8 cellular contexts compared by ENCODE assay signal in genomic region chr15:44193651-44194396, GRCh38. TPM values are rescaled to one million over a fixed set of nuclear protein-coding genes. Genes with fewer than 3 reads are reported as not detected.
A peak's percentile ranks its signal among the peaks of the same experiment; 100 is the strongest.
DNase-seq lines count a peak whose midpoint lies in the region; ATAC-seq and TF ChIP-seq lines count a peak whose summit lies in the region.

No MANE protein-coding gene starts in this region.

- in situ Hi-C loops in mammary epithelial cell (cut with MboI; ENCODE audit: low sequenced_read_pairs in 2 of 2): loop anchor here in 1 of 2 donors (10.0 kb wide), 1 partner anchor 129 kb away; no protein-coding TSS in a partner anchor

- ATAC-seq in GM21529 (IDR thresholded peaks at IDR 0.05; ENCODE audit: unreplicated experiment): no peak

- H3K4me3 ChIP-seq in mammary epithelial cell (replicated peaks in 1 of 3; ENCODE audit: insufficient read depth in 1 of 3, low read depth in 2 of 3, low read length in 3 of 3): peak overlapping the region; percentile 75 to 84 (median 76)
- H3K4me3 ChIP-seq in thymus (ENCODE audit: low read length): peak overlapping the region; percentile 59

- TSS peak; percentile 24 for BruUV-seq in mammary epithelial cell (replicated peaks; lab: Mats Ljungman, UMichigan)

- peaks cover 56% of the 10 kb centered on the region for H3K79me2 ChIP-seq in mammary epithelial cell (ENCODE audit: insufficient read depth, low read length)

- no peaks in the 10 kb centered on the region for H3K27me3 ChIP-seq in mammary epithelial cell (ENCODE audit: insufficient read depth, low read length)
- H3K27me3 ChIP-seq in thymus (ENCODE audit: control insufficient read depth, insufficient read depth): peaks cover 34% of the 10 kb centered on the region

- no peak overlapping the region for H3K27ac Mint-ChIP-seq in T-helper 2 cell treated with Interferon-gamma antibody and Interleukin-4, amounts not matched to agents 5 μg/mL and 100 μg/mL, for 36 hours

- H3K27me3 Mint-ChIP-seq in T-helper 2 cell treated with Interferon-gamma antibody and Interleukin-4, amounts not matched to agents 5 μg/mL and 100 μg/mL, for 36 hours (ENCODE audit: low read depth): peaks cover 67% of the 10 kb centered on the region

- H3K4me1 Mint-ChIP-seq in T-helper 2 cell treated with Interferon-gamma antibody and Interleukin-4, amounts not matched to agents 5 μg/mL and 100 μg/mL, for 36 hours (ENCODE audit: low read depth): peaks cover 10% of the 10 kb centered on the region

- dilution Hi-C loops in mammary epithelial cell (cut with HindIII; ENCODE audit: low sequenced_read_pairs): no loop called here

- H3K36me3 Mint-ChIP-seq in T-helper 2 cell treated with Interferon-gamma antibody and Interleukin-4, amounts not matched to agents 5 μg/mL and 100 μg/mL, for 36 hours (ENCODE audit: low read depth): no peaks in the 10 kb centered on the region

- H3K9me3 Mint-ChIP-seq in T-helper 2 cell treated with Interferon-gamma antibody and Interleukin-4, amounts not matched to agents 5 μg/mL and 100 μg/mL, for 36 hours: no peaks in the 10 kb centered on the region

- peak overlapping the region; percentile 98 for H3K4me2 ChIP-seq in mammary epithelial cell (ENCODE audit: insufficient read depth, low read depth, low read length)

- peak overlapping the region; percentile 96 for H2AFZ ChIP-seq in mammary epithelial cell (ENCODE audit: low read depth, low read length)

- H3K9me3 ChIP-seq in mammary epithelial cell (replicated peaks; ENCODE audit: insufficient read depth, low read length) (no peaks in the 10 kb centered on the region), thymus (ENCODE audit: control insufficient read depth) (no peaks in the 10 kb centered on the region)

- H4K20me1 ChIP-seq in mammary epithelial cell (ENCODE audit: insufficient read depth, low read length): no peaks in the 10 kb centered on the region

- peak overlapping the region; percentile 64 for H3K4me3 Mint-ChIP-seq in T-helper 2 cell treated with Interferon-gamma antibody and Interleukin-4, amounts not matched to agents 5 μg/mL and 100 μg/mL, for 36 hours

- under 1% methylated on average over 18 of the region's 22 CpGs for WGBS in mammary epithelial cell (ENCODE audit: low coverage, missing lambda C conversion rate)
- 13% methylated on average over 22 of the region's 22 CpGs for WGBS in thymus

- H3K27ac ChIP-seq in mammary epithelial cell (ENCODE audit: insufficient read depth, low read depth, low read length): peak overlapping the region; percentile 82
- H3K27ac ChIP-seq in thymus (ENCODE audit: low read depth): no peak overlapping the region

- intact Hi-C loops in mammary epithelial cell (cut with micrococcal nuclease): loop anchor here (1.0 to 5.0 kb wide), 6 partner anchors 17 to 291 kb away; no protein-coding TSS in a partner anchor

- H3K4me1 ChIP-seq in mammary epithelial cell (ENCODE audit: insufficient read depth, low read length) (peaks cover 17% of the 10 kb centered on the region), thymus (ENCODE audit: control insufficient read depth, insufficient read depth, low read length) (no peaks in the 10 kb centered on the region)

- no peaks in the 10 kb centered on the region for H3K36me3 ChIP-seq in mammary epithelial cell (ENCODE audit: insufficient read depth, low read length)
- no peaks in the 10 kb centered on the region for H3K36me3 ChIP-seq in thymus (ENCODE audit: control insufficient read depth, insufficient read depth)

- H3K9ac ChIP-seq in mammary epithelial cell (ENCODE audit: insufficient read depth, low read length): peak overlapping the region; percentile 78

- TF ChIP-seq CTCF in mammary epithelial cell (conservative IDR thresholded peaks at IDR 0.05 in 1 of 2, IDR thresholded peaks at IDR 0.05 in 1 of 2; ENCODE audit: extremely low read depth in 1 of 2, insufficient read depth in 1 of 2, low read depth in 1 of 2, low read length in 2 of 2): no peak

- CTCF ChIA-PET in mammary epithelial cell (lab: Charles Lee; ENCODE audit: low non-redundant PET): no interaction called here

- no peak for DNase-seq in T-helper 2 cell treated with Interferon-gamma antibody and Interleukin-4, amounts not matched to agents 5 μg/mL and 100 μg/mL, for 36 hours (ENCODE audit: low spot score)
- DNase-seq in T-helper 2 cell: no peak
- peak; percentile 22 for DNase-seq in NCI-H510A (lab: John Stamatoyannopoulos, UW)
- peak; percentile 50 for DNase-seq in mammary epithelial cell
- peak; percentile 46 for DNase-seq in left kidney (ENCODE audit: low read depth, low spot score)
- DNase-seq in MV-4-11 (lab: John Stamatoyannopoulos, UW): no peak

RNA-seq across cellular contexts. Expression of gene FRMD5, which starts 1.2 kb away (rescaled TPM):
- total RNA-seq in mammary epithelial cell: 10 to 100 TPM; 12.5 to 17.5 TPM
- polyA plus RNA-seq in mammary epithelial cell: 8.7 TPM
- polyA minus RNA-seq in mammary epithelial cell: 30.5 TPM
- polyA plus RNA-seq in thymus: 0.11 TPM

Comparison
In these comparisons a context has a peak if more than half of its experiments do, and no peak if none do; other contexts are left out.
1. DNase-seq: peak in NCI-H510A (single experiment), mammary epithelial cell (single experiment) and left kidney (single experiment); none in T-helper 2 cell treated with Interferon-gamma antibody and Interleukin-4, amounts not matched to agents 5 μg/mL and 100 μg/mL, for 36 hours (single experiment), T-helper 2 cell (0 of 5) and MV-4-11 (single experiment).